ENCODE assay signal across 26 cellular contexts in genomic region chr1:205915354-205915990, GRCh38. TPM values are rescaled to one million over a fixed set of nuclear protein-coding genes. Genes with fewer than 3 reads are reported as not detected.
DNase-seq lines count a peak whose midpoint lies in the region; ATAC-seq and TF ChIP-seq lines count a peak whose summit lies in the region.
"Had no signal": no experiment of that assay in that cellular context is flagged by ENCODE, and none has a peak within 500 bp of the region (broad histone marks: within the 10 kb centered on the region; RNA-seq: fewer than 3 reads in every experiment).

No MANE protein-coding gene starts in this region.

- no peaks in the 10 kb centered on the region for H3K36me3 Mint-ChIP-seq in nephron progenitor cell (ENCODE audit: low read depth)
- H3K36me3 Mint-ChIP-seq in activated naive CD8-positive, alpha-beta T cell treated with anti-CD3 and anti-CD28 coated beads, Interleukin-2, amount 50 U/mL, for 24 hours (ENCODE audit: low read depth): no peaks in the 10 kb centered on the region
- H3K36me3 Mint-ChIP-seq: activated naive CD8-positive, alpha-beta T cell treated with anti-CD3 and anti-CD28 coated beads for 36 hours had no signal

- H3K9me3 ChIP-seq in liver (ENCODE audit: control insufficient read depth in 4 of 4, low read length in 3 of 4): no peaks in the 10 kb centered on the region
- no peaks in the 10 kb centered on the region for H3K9me3 ChIP-seq in right lobe of liver
- H3K9me3 ChIP-seq: sigmoid colon, upper lobe of right lung had no signal

- H3K9me3 Mint-ChIP-seq in nephron progenitor cell: no peaks in the 10 kb centered on the region
- no peaks in the 10 kb centered on the region for H3K9me3 Mint-ChIP-seq in activated naive CD8-positive, alpha-beta T cell treated with anti-CD3 and anti-CD28 coated beads, Interleukin-2, amount 50 U/mL, for 24 hours
- H3K9me3 Mint-ChIP-seq: activated CD8-positive, alpha-beta T cell treated with anti-CD3 and anti-CD28 coated beads for 36 hours; activated naive CD8-positive, alpha-beta T cell treated with anti-CD3 and anti-CD28 coated beads for 36 hours; activated T-helper 1 cell treated with anti-CD3 and anti-CD28 coated beads, Interleukin-12 subunit alpha, Interleukin-12 subunit beta, Interleukin-2, Interleukin-4 antibody, amounts not matched to agents 30 ng/mL and 10 ng/mL and 1 ng/mL, durations not matched to agents 14 hours and 24 hours and 36 hours; stimulated activated naive CD8-positive, alpha-beta T cell treated with anti-CD3 and anti-CD28 coated beads, Interleukin-15, Interleukin-2, amounts not matched to agents 100 ng/mL and 50 ng/mL, for 24 hours had no signal

- intact Hi-C loops in right lobe of liver (cut with DNase I): loop anchor here in 1 of 2 donors (10.0 kb wide), 1 partner anchor 121 kb away; no protein-coding TSS in a partner anchor

- no peak for TF ChIP-seq POLR2A in right lobe of liver (IDR thresholded peaks at IDR 0.05)

- H3K36me3 ChIP-seq in liver (ENCODE audit: control insufficient read depth in 4 of 4, insufficient read depth in 3 of 4, low read depth in 1 of 4, low read length in 3 of 4): no peaks in the 10 kb centered on the region
- H3K36me3 ChIP-seq in right lobe of liver: no peaks in the 10 kb centered on the region
- H3K36me3 ChIP-seq: sigmoid colon, upper lobe of right lung had no signal

- whole genome bisulfite sequencing in liver: 74% methylated on average over 10 of the region's 10 CpGs
- 56% methylated on average over 5 of the region's 10 CpGs for WGBS in right lobe of liver (ENCODE audit: insufficient coverage, low coverage, low lambda C conversion rate, missing lambda C conversion rate)

- H3K27me3 ChIP-seq in liver (ENCODE audit: control insufficient read depth in 4 of 4, insufficient read depth in 4 of 4, low read length in 3 of 4) (peaks cover 0 to 3% (median 0%) of the 10 kb centered on the region in 4 donors), right lobe of liver (no peaks in the 10 kb centered on the region)
- H3K27me3 ChIP-seq: sigmoid colon, upper lobe of right lung had no signal

- DNase-seq in right lobe of liver (no peak), nephron progenitor cell (no peak), DMS53 (lab: John Stamatoyannopoulos, UW) (no peak)
- no peak for DNase-seq in activated naive CD8-positive, alpha-beta T cell treated with anti-CD3 and anti-CD28 coated beads, Interleukin-2, amount 50 U/mL, for 24 hours
- DNase-seq in activated CD4-positive, alpha-beta T cell treated with anti-CD3 and anti-CD28 coated beads, Interleukin-2, amount 50 U/mL, for 1 hour: no peak
- DNase-seq: activated CD4-positive, CD25-positive, alpha-beta regulatory T cell; activated CD8-positive, alpha-beta T cell treated with anti-CD3 and anti-CD28 coated beads for 36 hours; activated naive CD8-positive, alpha-beta T cell treated with anti-CD3 and anti-CD28 coated beads for 36 hours; erythroblast; GF-D8; GOT3; left colon; NCI-H1694 treated with DMSO at 0.1 percent for 48 hours; NCI-H226; sigmoid colon; stimulated activated CD4-positive, alpha-beta T cell treated with anti-CD3 and anti-CD28 coated beads, Interleukin-2, amount 100 ng/mL, for 24 hours; upper lobe of right lung had no signal

- H3K27ac ChIP-seq in liver (ENCODE audit: low read depth in 1 of 2, low read length in 2 of 2) (no peak overlapping the region), right lobe of liver (no peak overlapping the region)
- H3K27ac ChIP-seq: HL-60, sigmoid colon, upper lobe of right lung had no signal

- peaks cover 31% of the 10 kb centered on the region for H3K4me1 Mint-ChIP-seq in nephron progenitor cell
- H3K4me1 Mint-ChIP-seq in activated naive CD8-positive, alpha-beta T cell treated with anti-CD3 and anti-CD28 coated beads, Interleukin-2, amount 50 U/mL, for 24 hours: peaks cover 2% of the 10 kb centered on the region
- H3K4me1 Mint-ChIP-seq: activated naive CD8-positive, alpha-beta T cell treated with anti-CD3 and anti-CD28 coated beads for 36 hours had no signal

- H3K27ac Mint-ChIP-seq in nephron progenitor cell: peak overlapping the region; percentile 68
- H3K27ac Mint-ChIP-seq in activated naive CD8-positive, alpha-beta T cell treated with anti-CD3 and anti-CD28 coated beads, Interleukin-2, amount 50 U/mL, for 24 hours: no peak overlapping the region
- H3K27ac Mint-ChIP-seq: activated CD8-positive, alpha-beta T cell treated with anti-CD3 and anti-CD28 coated beads for 36 hours; activated naive CD8-positive, alpha-beta T cell treated with anti-CD3 and anti-CD28 coated beads for 36 hours; activated T-helper 1 cell treated with anti-CD3 and anti-CD28 coated beads, Interleukin-12 subunit alpha, Interleukin-12 subunit beta, Interleukin-2, Interleukin-4 antibody, amounts not matched to agents 30 ng/mL and 10 ng/mL and 1 ng/mL, durations not matched to agents 14 hours and 24 hours and 36 hours; stimulated activated naive CD8-positive, alpha-beta T cell treated with anti-CD3 and anti-CD28 coated beads, Interleukin-15, Interleukin-2, amounts not matched to agents 100 ng/mL and 50 ng/mL, for 24 hours had no signal

- no peak for ATAC-seq in right lobe of liver
- ATAC-seq in esophagus mucosa: peak; percentile 18
- no peak for ATAC-seq in activated naive CD8-positive, alpha-beta T cell treated with anti-CD3 and anti-CD28 coated beads, Interleukin-2, amount 50 U/mL, for 24 hours
- ATAC-seq in HG03571 (IDR thresholded peaks at IDR 0.05; ENCODE audit: unreplicated experiment): no peak
- ATAC-seq: activated CD8-positive, alpha-beta T cell treated with anti-CD3 and anti-CD28 coated beads for 36 hours; left colon; Panc1; upper lobe of right lung had no signal

- no peak for TF ChIP-seq CTCF in liver (IDR thresholded peaks at IDR 0.05; ENCODE audit: low read depth, low read length, missing input control)
- no peak for TF ChIP-seq CTCF in right lobe of liver (IDR thresholded peaks at IDR 0.05)
- TF ChIP-seq CTCF in nephron progenitor cell (IDR thresholded peaks at IDR 0.05): no peak

- H3K4me3 ChIP-seq in liver (ENCODE audit: low read depth in 1 of 3, low read length in 3 of 3) (no peak overlapping the region), right lobe of liver (no peak overlapping the region)
- H3K4me3 ChIP-seq: sigmoid colon, upper lobe of right lung had no signal

- no peaks in the 10 kb centered on the region for H3K4me1 ChIP-seq in liver (ENCODE audit: control insufficient read depth in 4 of 4, insufficient read depth in 4 of 4, low read length in 3 of 4)
- no peaks in the 10 kb centered on the region for H3K4me1 ChIP-seq in right lobe of liver

- no peak for TF ChIP-seq RAD21 in liver (IDR thresholded peaks at IDR 0.05)

- H3K27me3 Mint-ChIP-seq in nephron progenitor cell (ENCODE audit: low read depth, poor library complexity): peaks cover 18% of the 10 kb centered on the region
- peaks cover 8% of the 10 kb centered on the region for H3K27me3 Mint-ChIP-seq in activated naive CD8-positive, alpha-beta T cell treated with anti-CD3 and anti-CD28 coated beads, Interleukin-2, amount 50 U/mL, for 24 hours
- H3K27me3 Mint-ChIP-seq: activated CD8-positive, alpha-beta T cell treated with anti-CD3 and anti-CD28 coated beads for 36 hours had no signal

- H3K9ac ChIP-seq in liver (ENCODE audit: low read depth in 1 of 2, low read length in 2 of 2): no peak overlapping the region

- H3K4me3 Mint-ChIP-seq in nephron progenitor cell: no peak overlapping the region
- H3K4me3 Mint-ChIP-seq in activated naive CD8-positive, alpha-beta T cell treated with anti-CD3 and anti-CD28 coated beads, Interleukin-2, amount 50 U/mL, for 24 hours: no peak overlapping the region
- H3K4me3 Mint-ChIP-seq: activated CD8-positive, alpha-beta T cell treated with anti-CD3 and anti-CD28 coated beads for 36 hours; activated naive CD8-positive, alpha-beta T cell treated with anti-CD3 and anti-CD28 coated beads for 36 hours; activated T-helper 1 cell treated with anti-CD3 and anti-CD28 coated beads, Interleukin-12 subunit alpha, Interleukin-12 subunit beta, Interleukin-2, Interleukin-4 antibody, amounts not matched to agents 30 ng/mL and 10 ng/mL and 1 ng/mL, durations not matched to agents 14 hours and 24 hours and 36 hours; stimulated activated naive CD8-positive, alpha-beta T cell treated with anti-CD3 and anti-CD28 coated beads, Interleukin-15, Interleukin-2, amounts not matched to agents 100 ng/mL and 50 ng/mL, for 24 hours had no signal

TF ChIP-seq in liver, 16 proteins besides CTCF, POLR2A, EP300 and RAD21:
- TF ChIP-seq NR2F2 (IDR thresholded peaks at IDR 0.05): peak; percentile 36
- TF ChIP-seq GABPA (IDR thresholded peaks at IDR 0.05 in 1 of 2, conservative IDR thresholded peaks at IDR 0.05 in 1 of 2): no peak
- no peak for TF ChIP-seq RXRA (IDR thresholded peaks at IDR 0.05)

RNA-seq across cellular contexts. Expression of gene SLC26A9, which starts 27.8 kb away (rescaled TPM):
- total RNA-seq in liver: not detected
- polyA plus RNA-seq in liver: not detected
- total RNA-seq in right lobe of liver: under 1 TPM in 1 of 6 experiments, not detected in 5; 0.09 TPM
- total RNA-seq in esophagus mucosa: 2.3 TPM
- total RNA-seq: activated CD8-positive, alpha-beta T cell treated with anti-CD3 and anti-CD28 coated beads for 36 hours; activated naive CD8-positive, alpha-beta T cell treated with anti-CD3 and anti-CD28 coated beads for 36 hours; activated T-helper 1 cell treated with anti-CD3 and anti-CD28 coated beads, Interleukin-12 subunit alpha, Interleukin-12 subunit beta, Interleukin-2, Interleukin-4 antibody, amounts not matched to agents 30 ng/mL and 10 ng/mL and 1 ng/mL, durations not matched to agents 14 hours and 24 hours and 36 hours; frontal cortex; left colon; sigmoid colon; T-helper 2 cell treated with Interferon-gamma antibody and Interleukin-4, amounts not matched to agents 100 ng/mL and 5 ng/mL, for 36 hours had no signal
